28 cellular contexts compared by ENCODE assay signal in the genomic region with DNA sequence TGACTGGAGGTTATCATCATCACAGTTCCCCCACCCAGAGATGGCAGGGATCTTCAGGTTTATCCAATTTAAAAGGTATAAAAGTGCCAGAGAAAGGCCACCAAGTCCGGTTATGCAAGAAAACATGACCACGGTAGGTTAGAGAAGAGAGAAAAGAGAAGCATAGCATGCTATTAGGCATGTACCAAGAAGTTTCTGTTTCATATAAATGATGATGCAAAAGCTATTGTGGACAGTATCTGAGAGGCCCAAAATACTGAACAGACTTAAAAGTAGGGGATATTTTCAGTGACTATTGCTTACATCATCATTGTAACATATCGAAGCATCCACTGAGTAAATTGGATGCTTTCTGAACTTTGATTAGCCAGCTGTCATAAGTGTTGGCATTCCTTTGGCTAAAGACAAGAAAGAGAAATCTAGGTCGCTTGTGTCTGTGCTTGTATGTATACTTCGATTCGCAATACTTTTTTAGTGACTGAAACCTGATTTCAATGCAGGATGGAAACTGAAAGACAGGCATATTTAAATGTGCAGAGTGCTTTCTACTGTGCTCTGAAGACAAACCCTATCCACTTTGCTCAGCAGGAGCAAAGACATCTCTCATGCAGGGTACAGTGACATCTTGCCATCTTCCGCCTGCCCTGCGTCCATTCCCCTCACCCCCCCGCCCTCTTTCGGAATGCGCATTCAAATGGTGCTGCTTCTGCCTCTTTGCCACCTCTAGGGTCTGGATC.
A peak's percentile ranks its signal among the peaks of the same experiment; 100 is the strongest.
DNase-seq lines count a peak whose midpoint lies in the region; ATAC-seq, FAIRE-seq and TF ChIP-seq lines count a peak whose summit lies in the region.
"Had no signal": no experiment of that assay in that cellular context is flagged by ENCODE, and none has a peak within 500 bp of the region (broad histone marks: within the 10 kb centered on the region; RNA-seq: fewer than 3 reads in every experiment).

No MANE protein-coding gene starts in this region.

- no TSS peak for BruUV-seq in GM12878 (replicated peaks; lab: Mats Ljungman, UMichigan)

- 42% methylated on average over 6 of the region's 11 CpGs for WGBS in GM12878 (ENCODE audit: insufficient coverage, insufficient replicate concordance, low lambda C conversion rate, missing lambda C conversion rate)

- no peak for TF ChIP-seq CTCF in GM12878 (IDR thresholded peaks at IDR 0.05 in 2 of 3, conservative IDR thresholded peaks at IDR 0.05 in 1 of 3; ENCODE audit: control insufficient read depth in 2 of 3, extremely low read depth in 1 of 3, insufficient read depth in 1 of 3, low read depth in 3 of 3, low read length in 3 of 3)

- no peak overlapping the region for H3K4me2 ChIP-seq in GM12878 (ENCODE audit: control insufficient read depth, insufficient read depth)
- H3K4me2 ChIP-seq: A549 had no signal

- no peaks in the 10 kb centered on the region for H3K9me3 Mint-ChIP-seq in activated CD4-positive, alpha-beta memory T cell treated with anti-CD3 and anti-CD28 coated beads for 36 hours
- H3K9me3 Mint-ChIP-seq in activated CD4-positive, alpha-beta memory T cell treated with anti-CD3 and anti-CD28 coated beads, Interleukin-2, amount 10 ng/mL, durations not matched to agents 7 days and 5 days: peaks cover 5% of the 10 kb centered on the region

- H3K36me3 Mint-ChIP-seq in activated CD4-positive, alpha-beta memory T cell treated with anti-CD3 and anti-CD28 coated beads for 36 hours: no peaks in the 10 kb centered on the region
- peaks cover 3% of the 10 kb centered on the region for H3K36me3 Mint-ChIP-seq in activated CD4-positive, alpha-beta memory T cell treated with anti-CD3 and anti-CD28 coated beads, Interleukin-2, amount 10 ng/mL, durations not matched to agents 7 days and 5 days (ENCODE audit: low read depth)
- H3K36me3 Mint-ChIP-seq: immature natural killer cell had no signal

- H3K4me1 ChIP-seq in GM12878 (ENCODE audit: control insufficient read depth, insufficient read depth, low read length): no peaks in the 10 kb centered on the region
- H3K4me1 ChIP-seq: A549, gastroesophageal sphincter had no signal

- intact Hi-C loops in activated CD4-positive, alpha-beta memory T cell treated with anti-CD3 and anti-CD28 coated beads for 36 hours (cut with micrococcal nuclease): no loop called here
- intact Hi-C loops in GM12878 (cut with micrococcal nuclease; ENCODE audit: unreplicated experiment): no loop called here

- peak; percentile 71 for ATAC-seq in GM18867 (IDR thresholded peaks at IDR 0.05; ENCODE audit: unreplicated experiment)
- peak; percentile 50 for ATAC-seq in GM12878
- ATAC-seq: A549, gastroesophageal sphincter, HepG2, left lobe of liver, psoas muscle had no signal

- no peak overlapping the region for H2AFZ ChIP-seq in GM12878 (ENCODE audit: control insufficient read depth, low read depth, low read length)

- no peak overlapping the region for H3K4me3 ChIP-seq in GM12878
- H3K4me3 ChIP-seq: A549, gastroesophageal sphincter, psoas muscle had no signal

- CTCF ChIA-PET in activated CD4-positive, alpha-beta memory T cell treated with anti-CD3 and anti-CD28 coated beads for 36 hours (lab: Charles Lee): interaction anchor here (1.4 kb wide), 1 partner anchor 17 kb away, joined by 3 read pairs; no protein-coding TSS in a partner anchor
- CTCF ChIA-PET in activated CD4-positive, alpha-beta memory T cell treated with anti-CD3 and anti-CD28 coated beads, Interleukin-2, amount 10 ng/mL, durations not matched to agents 7 days and 5 days (lab: Charles Lee): no interaction called here
- CTCF ChIA-PET in GM12878 (lab: Yijun Ruan, JAX): no interaction called here

- H3K4me1 Mint-ChIP-seq in activated CD4-positive, alpha-beta memory T cell treated with anti-CD3 and anti-CD28 coated beads for 36 hours (ENCODE audit: low read depth): peaks cover 52% of the 10 kb centered on the region
- H3K4me1 Mint-ChIP-seq in activated CD4-positive, alpha-beta memory T cell treated with anti-CD3 and anti-CD28 coated beads, Interleukin-2, amount 10 ng/mL, durations not matched to agents 7 days and 5 days: peaks cover 39% of the 10 kb centered on the region

- RAD21 ChIA-PET in GM12878 (lab: Charles Lee; ENCODE audit: unreplicated experiment): no interaction called here

- SMC1A ChIA-PET in GM12878 (lab: Charles Lee; ENCODE audit: uncharacterized antibody, unreplicated experiment): no interaction called here

- H3K36me3 ChIP-seq in GM12878 (ENCODE audit: control insufficient read depth in 2 of 2, insufficient read depth in 2 of 2, low read length in 1 of 2): no peaks in the 10 kb centered on the region
- H3K36me3 ChIP-seq: gastroesophageal sphincter had no signal

- FAIRE-seq in GM12878 (lab: Jason Lieb, UNC): no peak
- FAIRE-seq: A549, endometrium, HepG2 had no signal

- no peak for DNase-seq in activated CD4-positive, alpha-beta memory T cell treated with anti-CD3 and anti-CD28 coated beads for 36 hours
- DNase-seq in activated CD4-positive, alpha-beta memory T cell treated with anti-CD3 and anti-CD28 coated beads, Interleukin-2, amount 10 ng/mL, durations not matched to agents 7 days and 5 days: no peak
- DNase-seq in NOMO-1 treated with DMSO at 0.1 percent for 48 hours (lab: John Stamatoyannopoulos, UW; ENCODE audit: unreplicated experiment) (peak; percentile 81), GM12878 (ENCODE audit: low read depth, low spot score) (no peak), COR-L47 (lab: John Stamatoyannopoulos, UW) (no peak), KBM-7 (no peak), cerebellar nuclear complex (lab: John Stamatoyannopoulos, UW) (no peak)
- DNase-seq: activated CD4-positive, alpha-beta T cell treated with anti-CD3 and anti-CD28 coated beads for 48 hours; activated naive CD4-positive, alpha-beta T cell; anterior cingulate cortex; hippocampal formation; immature natural killer cell; mesendoderm; NCI-H1436; NCI-H774; nucleus accumbens; psoas muscle; SHP77 treated with DMSO at 0.1 percent for 48 hours; stimulated activated CD4-positive, alpha-beta T cell treated with anti-CD3 and anti-CD28 coated beads, Interleukin-15, amount 100 ng/mL, for 24 hours; trophoblast cell had no signal

- no peak for TF ChIP-seq RAD21 in GM12878 (IDR thresholded peaks at IDR 0.05; ENCODE audit: insufficient read depth, low read depth, low read length)

- in situ Hi-C loops in GM12878 (cut with MboI) (no loop called here), KBM-7 (cut with MboI; ENCODE audit: low pct_unique_long_range_greater_than_20kb, low sequenced_read_pairs) (loop anchor here (25.0 kb wide), 1 partner anchor 109 kb away; no protein-coding TSS in a partner anchor)

- no peak overlapping the region for H3K4me3 Mint-ChIP-seq in activated CD4-positive, alpha-beta memory T cell treated with anti-CD3 and anti-CD28 coated beads for 36 hours
- H3K4me3 Mint-ChIP-seq in activated CD4-positive, alpha-beta memory T cell treated with anti-CD3 and anti-CD28 coated beads, Interleukin-2, amount 10 ng/mL, durations not matched to agents 7 days and 5 days: no peak overlapping the region
- H3K4me3 Mint-ChIP-seq: B cell, immature natural killer cell had no signal

- no peak overlapping the region for H3K27ac ChIP-seq in GM12878 (ENCODE audit: control insufficient read depth, insufficient read depth)
- H3K27ac ChIP-seq: A549, gastroesophageal sphincter, HL-60 had no signal

- no peaks in the 10 kb centered on the region for H3K79me2 ChIP-seq in GM12878 (ENCODE audit: control insufficient read depth, insufficient read depth, low read length)

- H4K20me1 ChIP-seq in GM12878 (ENCODE audit: control insufficient read depth, insufficient read depth): no peaks in the 10 kb centered on the region; the same call in 1 of the 2 replicates

- no peak overlapping the region for H3K9ac ChIP-seq in GM12878 (ENCODE audit: control insufficient read depth, insufficient read depth, low read length)

- TF ChIP-seq POLR2A in GM12878 (IDR thresholded peaks at IDR 0.05; ENCODE audit: low read depth, low read length): no peak

- H3K9me3 ChIP-seq in GM12878 (replicated peaks; ENCODE audit: control insufficient read depth, insufficient read depth, low read length): no peaks in the 10 kb centered on the region
- H3K9me3 ChIP-seq: A549, gastroesophageal sphincter, psoas muscle had no signal

- POLR2A ChIA-PET in activated CD4-positive, alpha-beta memory T cell treated with anti-CD3 and anti-CD28 coated beads for 36 hours (lab: Charles Lee): interaction anchor here (0.9 kb wide), 1 partner anchor 30 kb away, joined by 3 read pairs; no protein-coding TSS in a partner anchor
- POLR2A ChIA-PET in activated CD4-positive, alpha-beta memory T cell treated with anti-CD3 and anti-CD28 coated beads, Interleukin-2, amount 10 ng/mL, durations not matched to agents 7 days and 5 days (lab: Charles Lee): interaction anchor here (1.5 kb wide), 1 partner anchor 11 kb away, joined by 4 read pairs; no protein-coding TSS in a partner anchor
- POLR2A ChIA-PET in GM12878 (lab: Charles Lee): no interaction called here

- no peaks in the 10 kb centered on the region; a peak in 2 of 4 replicates for H3K27me3 ChIP-seq in GM12878 (replicated peaks in 1 of 2; ENCODE audit: control insufficient read depth in 2 of 2, insufficient read depth in 2 of 2, low read length in 1 of 2)
- H3K27me3 ChIP-seq: gastroesophageal sphincter had no signal

- TF ChIP-seq EP300 in GM12878 (IDR thresholded peaks at IDR 0.05; ENCODE audit: borderline replicate concordance in 1 of 2, control insufficient read depth in 1 of 2, low read depth in 2 of 2, low read length in 2 of 2): no peak

- H3K27ac Mint-ChIP-seq in activated CD4-positive, alpha-beta memory T cell treated with anti-CD3 and anti-CD28 coated beads for 36 hours: peak overlapping the region; percentile 49
- H3K27ac Mint-ChIP-seq in activated CD4-positive, alpha-beta memory T cell treated with anti-CD3 and anti-CD28 coated beads, Interleukin-2, amount 10 ng/mL, durations not matched to agents 7 days and 5 days: no peak overlapping the region
- H3K27ac Mint-ChIP-seq: B cell, immature natural killer cell had no signal

- no peaks in the 10 kb centered on the region for H3K27me3 Mint-ChIP-seq in activated CD4-positive, alpha-beta memory T cell treated with anti-CD3 and anti-CD28 coated beads for 36 hours
- H3K27me3 Mint-ChIP-seq in activated CD4-positive, alpha-beta memory T cell treated with anti-CD3 and anti-CD28 coated beads, Interleukin-2, amount 10 ng/mL, durations not matched to agents 7 days and 5 days: peaks cover 4% of the 10 kb centered on the region

TF ChIP-seq in GM12878, 131 proteins besides CTCF, POLR2A, EP300 and RAD21 (continues in another document):
- TF ChIP-seq SIX5 (IDR thresholded peaks at IDR 0.05; ENCODE audit: low read depth, low read length, severe bottlenecking): no peak
- TF ChIP-seq IKZF2 (IDR thresholded peaks at IDR 0.05): no peak
- no peak for TF ChIP-seq STAT1 (conservative IDR thresholded peaks at IDR 0.05)
- TF ChIP-seq NBN (IDR thresholded peaks at IDR 0.05): no peak
- no peak for TF ChIP-seq CREB1 (IDR thresholded peaks at IDR 0.05; ENCODE audit: low read depth)
